1 cellular context compared by ENCODE assay signal in the genomic region with DNA sequence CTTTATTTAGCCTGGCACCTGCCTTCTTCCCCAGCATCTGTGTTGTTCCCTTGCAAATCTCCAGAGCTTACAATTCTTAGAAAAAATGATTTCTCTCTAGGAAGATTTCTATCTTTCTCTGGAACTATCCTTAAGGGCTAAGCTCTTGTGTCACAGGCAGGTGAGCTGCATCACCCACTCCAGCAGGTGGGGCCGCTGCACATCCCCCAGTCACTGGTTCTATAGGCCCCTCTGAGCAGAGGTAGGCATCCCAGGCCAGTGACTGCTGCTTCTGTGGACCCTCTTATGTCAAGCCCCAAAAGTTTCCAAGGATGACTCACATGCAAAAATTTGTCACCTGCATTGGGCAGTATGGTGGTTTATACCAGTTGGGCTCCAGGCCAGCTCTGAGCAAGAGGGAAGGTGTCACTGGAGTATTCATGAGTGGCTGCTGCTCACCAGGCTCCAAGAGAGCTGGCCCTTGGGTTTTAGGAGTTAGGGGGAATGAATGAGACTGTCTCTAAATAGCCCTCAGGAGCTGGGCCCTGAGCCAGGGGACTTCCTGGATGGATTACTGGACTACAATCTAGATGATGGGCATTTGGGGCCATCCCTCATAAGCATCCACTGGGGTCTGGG.
TF ChIP-seq lines count a peak whose summit lies in the region.

No MANE protein-coding gene starts in this region.

TF ChIP-seq in GM23338, 12 proteins besides CTCF, POLR2A, EP300 and RAD21:
- TF ChIP-seq, protein P1, sequence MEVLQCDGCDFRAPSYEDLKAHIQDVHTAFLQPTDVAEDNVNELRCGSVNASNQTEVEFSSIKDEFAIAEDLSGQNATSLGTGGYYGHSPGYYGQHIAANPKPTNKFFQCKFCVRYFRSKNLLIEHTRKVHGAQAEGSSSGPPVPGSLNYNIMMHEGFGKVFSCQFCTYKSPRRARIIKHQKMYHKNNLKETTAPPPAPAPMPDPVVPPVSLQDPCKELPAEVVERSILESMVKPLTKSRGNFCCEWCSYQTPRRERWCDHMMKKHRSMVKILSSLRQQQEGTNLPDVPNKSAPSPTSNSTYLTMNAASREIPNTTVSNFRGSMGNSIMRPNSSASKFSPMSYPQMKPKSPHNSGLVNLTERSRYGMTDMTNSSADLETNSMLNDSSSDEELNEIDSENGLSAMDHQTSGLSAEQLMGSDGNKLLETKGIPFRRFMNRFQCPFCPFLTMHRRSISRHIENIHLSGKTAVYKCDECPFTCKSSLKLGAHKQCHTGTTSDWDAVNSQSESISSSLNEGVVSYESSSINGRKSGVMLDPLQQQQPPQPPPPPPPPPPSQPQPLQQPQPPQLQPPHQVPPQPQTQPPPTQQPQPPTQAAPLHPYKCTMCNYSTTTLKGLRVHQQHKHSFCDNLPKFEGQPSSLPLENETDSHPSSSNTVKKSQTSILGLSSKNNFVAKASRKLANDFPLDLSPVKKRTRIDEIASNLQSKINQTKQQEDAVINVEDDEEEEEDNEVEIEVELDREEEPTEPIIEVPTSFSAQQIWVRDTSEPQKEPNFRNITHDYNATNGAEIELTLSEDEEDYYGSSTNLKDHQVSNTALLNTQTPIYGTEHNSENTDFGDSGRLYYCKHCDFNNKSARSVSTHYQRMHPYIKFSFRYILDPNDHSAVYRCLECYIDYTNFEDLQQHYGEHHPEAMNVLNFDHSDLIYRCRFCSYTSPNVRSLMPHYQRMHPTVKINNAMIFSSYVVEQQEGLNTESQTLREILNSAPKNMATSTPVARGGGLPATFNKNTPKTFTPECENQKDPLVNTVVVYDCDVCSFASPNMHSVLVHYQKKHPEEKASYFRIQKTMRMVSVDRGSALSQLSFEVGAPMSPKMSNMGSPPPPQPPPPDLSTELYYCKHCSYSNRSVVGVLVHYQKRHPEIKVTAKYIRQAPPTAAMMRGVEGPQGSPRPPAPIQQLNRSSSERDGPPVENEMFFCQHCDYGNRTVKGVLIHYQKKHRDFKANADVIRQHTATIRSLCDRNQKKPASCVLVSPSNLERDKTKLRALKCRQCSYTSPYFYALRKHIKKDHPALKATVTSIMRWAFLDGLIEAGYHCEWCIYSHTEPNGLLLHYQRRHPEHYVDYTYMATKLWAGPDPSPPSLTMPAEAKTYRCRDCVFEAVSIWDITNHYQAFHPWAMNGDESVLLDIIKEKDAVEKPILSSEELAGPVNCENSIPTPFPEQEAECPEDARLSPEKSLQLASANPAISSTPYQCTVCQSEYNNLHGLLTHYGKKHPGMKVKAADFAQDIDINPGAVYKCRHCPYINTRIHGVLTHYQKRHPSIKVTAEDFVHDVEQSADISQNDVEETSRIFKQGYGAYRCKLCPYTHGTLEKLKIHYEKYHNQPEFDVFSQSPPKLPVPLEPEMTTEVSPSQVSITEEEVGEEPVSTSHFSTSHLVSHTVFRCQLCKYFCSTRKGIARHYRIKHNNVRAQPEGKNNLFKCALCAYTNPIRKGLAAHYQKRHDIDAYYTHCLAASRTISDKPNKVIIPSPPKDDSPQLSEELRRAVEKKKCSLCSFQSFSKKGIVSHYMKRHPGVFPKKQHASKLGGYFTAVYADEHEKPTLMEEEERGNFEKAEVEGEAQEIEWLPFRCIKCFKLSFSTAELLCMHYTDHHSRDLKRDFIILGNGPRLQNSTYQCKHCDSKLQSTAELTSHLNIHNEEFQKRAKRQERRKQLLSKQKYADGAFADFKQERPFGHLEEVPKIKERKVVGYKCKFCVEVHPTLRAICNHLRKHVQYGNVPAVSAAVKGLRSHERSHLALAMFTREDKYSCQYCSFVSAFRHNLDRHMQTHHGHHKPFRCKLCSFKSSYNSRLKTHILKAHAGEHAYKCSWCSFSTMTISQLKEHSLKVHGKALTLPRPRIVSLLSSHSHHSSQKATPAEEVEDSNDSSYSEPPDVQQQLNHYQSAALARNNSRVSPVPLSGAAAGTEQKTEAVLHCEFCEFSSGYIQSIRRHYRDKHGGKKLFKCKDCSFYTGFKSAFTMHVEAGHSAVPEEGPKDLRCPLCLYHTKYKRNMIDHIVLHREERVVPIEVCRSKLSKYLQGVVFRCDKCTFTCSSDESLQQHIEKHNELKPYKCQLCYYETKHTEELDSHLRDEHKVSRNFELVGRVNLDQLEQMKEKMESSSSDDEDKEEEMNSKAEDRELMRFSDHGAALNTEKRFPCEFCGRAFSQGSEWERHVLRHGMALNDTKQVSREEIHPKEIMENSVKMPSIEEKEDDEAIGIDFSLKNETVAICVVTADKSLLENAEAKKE (CRISPR knock-in tag; IDR thresholded peaks at IDR 0.05): no peak
- TF ChIP-seq ZNF331 (CRISPR knock-in tag; IDR thresholded peaks at IDR 0.05; ENCODE audit: low read depth): no peak
- TF ChIP-seq EZH2phosphoT487 (IDR thresholded peaks at IDR 0.05; ENCODE audit: unreplicated experiment): no peak
- TF ChIP-seq JUNB (IDR thresholded peaks at IDR 0.05; ENCODE audit: unreplicated experiment): no peak
- TF ChIP-seq STAT1 (IDR thresholded peaks at IDR 0.05; ENCODE audit: unreplicated experiment): no peak
- no peak for TF ChIP-seq NANOG (IDR thresholded peaks at IDR 0.05; ENCODE audit: borderline replicate concordance)
- TF ChIP-seq ZNF114 (CRISPR knock-in tag; IDR thresholded peaks at IDR 0.05): no peak
- no peak for TF ChIP-seq POLR2AphosphoS5 (IDR thresholded peaks at IDR 0.05; ENCODE audit: low read depth)
- no peak for TF ChIP-seq CREB1 (CRISPR knock-in tag; IDR thresholded peaks at IDR 0.05; ENCODE audit: low read depth)
